Comparison of ENCODE assay signal across 10 cellular contexts in genomic region chr5:80034962-80035821, GRCh38. TPM values are rescaled to one million over a fixed set of nuclear protein-coding genes. Genes with fewer than 3 reads are reported as not detected.
A peak's percentile ranks its signal among the peaks of the same experiment; 100 is the strongest.
DNase-seq lines count a peak whose midpoint lies in the region; ATAC-seq, FAIRE-seq and TF ChIP-seq lines count a peak whose summit lies in the region.
"Had no signal": no experiment of that assay in that cellular context is flagged by ENCODE, and none has a peak within 500 bp of the region (broad histone marks: within the 10 kb centered on the region; RNA-seq: fewer than 3 reads in every experiment).

THBS4 (plus strand) TSS chr5:80035348; CDS start chr5:80035538, 190 bp downstream.

- H3K4me3 ChIP-seq in ascending aorta (peak within 1 kb of the TSS; percentile 41), kidney epithelial cell (ENCODE audit: low read depth, low read length) (peak within 1 kb of the TSS; percentile 7), stomach smooth muscle (ENCODE audit: low read length in 2 of 2) (peak within 1 kb of the TSS; percentile 31 to 47)
- H3K4me3 ChIP-seq: K562 had no signal

- no peaks in the 10 kb centered on the region for H3K9me3 Mint-ChIP-seq in activated CD4-positive, alpha-beta T cell treated with anti-CD3 and anti-CD28 coated beads for 36 hours (ENCODE audit: low read depth)

- POLR2A ChIA-PET in activated CD4-positive, alpha-beta T cell treated with anti-CD3 and anti-CD28 coated beads for 36 hours (lab: Charles Lee) = interaction anchor here (0.8 kb wide), 1 partner anchor 113 kb away, joined by 3 read pairs; no protein-coding TSS in a partner anchor

- H3K9me3 ChIP-seq in ascending aorta (no peaks in the 10 kb centered on the region), stomach smooth muscle (ENCODE audit: control insufficient read depth in 2 of 2, low read length in 2 of 2) (no peaks in the 10 kb centered on the region)
- H3K9me3 ChIP-seq: BE2C had no signal

- CTCF ChIA-PET in activated CD4-positive, alpha-beta T cell treated with anti-CD3 and anti-CD28 coated beads for 36 hours (lab: Charles Lee) = interaction anchor here (0.7 to 1.1 kb wide), 2 partner anchors 797 to 902 kb away, joined by 3 read pairs; no protein-coding TSS in a partner anchor

- no peaks in the 10 kb centered on the region for H3K4me1 ChIP-seq in ascending aorta
- no peaks in the 10 kb centered on the region for H3K4me1 ChIP-seq in stomach smooth muscle (ENCODE audit: control insufficient read depth, insufficient read depth, low read length)
- H3K4me1 ChIP-seq: BE2C had no signal

- ATAC-seq in activated CD4-positive, alpha-beta T cell treated with anti-CD3 and anti-CD28 coated beads for 36 hours = no peak
- ATAC-seq in GM21737 (IDR thresholded peaks at IDR 0.05; ENCODE audit: unreplicated experiment) (no peak), HG02840 (IDR thresholded peaks at IDR 0.05; ENCODE audit: low FRiP score, unreplicated experiment) (no peak)
- ATAC-seq: K562 had no signal

- H3K9ac ChIP-seq in stomach smooth muscle (ENCODE audit: low read length in 2 of 2) = no peak within 1 kb of the TSS

- H3K27ac Mint-ChIP-seq in activated CD4-positive, alpha-beta T cell treated with anti-CD3 and anti-CD28 coated beads for 36 hours = no peak within 1 kb of the TSS

- peaks cover 2% of the 10 kb centered on the region for H3K36me3 Mint-ChIP-seq in activated CD4-positive, alpha-beta T cell treated with anti-CD3 and anti-CD28 coated beads for 36 hours (ENCODE audit: low read depth)

- peak; percentile 14 for DNase-seq in activated CD4-positive, alpha-beta T cell treated with anti-CD3 and anti-CD28 coated beads for 36 hours
- DNase-seq in activated CD4-positive, alpha-beta T cell treated with anti-CD3 and anti-CD28 coated beads for 48 hours = no peak
- DNase-seq in ascending aorta (ENCODE audit: low spot score in 2 of 2) (no peak), kidney epithelial cell (ENCODE audit: low read depth) (no peak), GM12892 (ENCODE audit: insufficient read length) (no peak)
- DNase-seq: BE2C had no signal

- intact Hi-C loops in activated CD4-positive, alpha-beta T cell treated with anti-CD3 and anti-CD28 coated beads for 36 hours (cut with DNase I, micrococcal nuclease) = no loop called here
- intact Hi-C loops in ascending aorta (cut with DNase I) = no loop called here

- no peak for TF ChIP-seq POLR2A in GM12892 (IDR thresholded peaks at IDR 0.05; ENCODE audit: low read depth, low read length)

- H3K27me3 ChIP-seq in ascending aorta (peaks cover 4% of the 10 kb centered on the region), kidney epithelial cell (ENCODE audit: control insufficient read depth, insufficient read depth, low read length) (peaks cover 26% of the 10 kb centered on the region), stomach smooth muscle (ENCODE audit: control insufficient read depth in 1 of 2, insufficient read depth in 2 of 2, low read length in 2 of 2) (peaks cover 22 to 24% of the 10 kb centered on the region in 2 donors)

- H3K4me3 Mint-ChIP-seq in activated CD4-positive, alpha-beta T cell treated with anti-CD3 and anti-CD28 coated beads for 36 hours = peak within 1 kb of the TSS; percentile 42

- no peak for FAIRE-seq in GM12892 (lab: Jason Lieb, UNC)
- FAIRE-seq: K562 had no signal

- peaks cover 42% of the 10 kb centered on the region for H3K27me3 Mint-ChIP-seq in activated CD4-positive, alpha-beta T cell treated with anti-CD3 and anti-CD28 coated beads for 36 hours

- no peak for TF ChIP-seq CTCF in ascending aorta (IDR thresholded peaks at IDR 0.05)
- no peak for TF ChIP-seq CTCF in kidney epithelial cell (IDR thresholded peaks at IDR 0.05; ENCODE audit: insufficient read depth, low read length, poor library complexity, severe bottlenecking)

- H3K27ac ChIP-seq in ascending aorta (no peak within 1 kb of the TSS), stomach smooth muscle (ENCODE audit: low read length) (no peak within 1 kb of the TSS)

- H3K4me1 Mint-ChIP-seq in activated CD4-positive, alpha-beta T cell treated with anti-CD3 and anti-CD28 coated beads for 36 hours = peaks cover 32% of the 10 kb centered on the region

- H3K36me3 ChIP-seq in ascending aorta (no peaks in the 10 kb centered on the region), kidney epithelial cell (ENCODE audit: control insufficient read depth, insufficient read depth, low read length) (no peaks in the 10 kb centered on the region), stomach smooth muscle (ENCODE audit: control insufficient read depth in 2 of 2, insufficient read depth in 2 of 2, low read length in 2 of 2) (no peaks in the 10 kb centered on the region)
- H3K36me3 ChIP-seq: BE2C had no signal

RNA-seq across cellular contexts. Expression of gene THBS4, which starts in this region (rescaled TPM):
- total RNA-seq in activated CD4-positive, alpha-beta T cell treated with anti-CD3 and anti-CD28 coated beads for 36 hours = 1 to 10 TPM; 2.1 to 2.3 TPM
- total RNA-seq in ascending aorta (not detected), kidney epithelial cell (2.6 and 2.9 TPM in 2 replicates)
- 0.81 TPM for polyA plus RNA-seq in GM12892 (2012; ENCODE audit: missing spikeins)
- total RNA-seq: K562 had no signal
